ENCODE assay signal across 24 cellular contexts in the genomic region with DNA sequence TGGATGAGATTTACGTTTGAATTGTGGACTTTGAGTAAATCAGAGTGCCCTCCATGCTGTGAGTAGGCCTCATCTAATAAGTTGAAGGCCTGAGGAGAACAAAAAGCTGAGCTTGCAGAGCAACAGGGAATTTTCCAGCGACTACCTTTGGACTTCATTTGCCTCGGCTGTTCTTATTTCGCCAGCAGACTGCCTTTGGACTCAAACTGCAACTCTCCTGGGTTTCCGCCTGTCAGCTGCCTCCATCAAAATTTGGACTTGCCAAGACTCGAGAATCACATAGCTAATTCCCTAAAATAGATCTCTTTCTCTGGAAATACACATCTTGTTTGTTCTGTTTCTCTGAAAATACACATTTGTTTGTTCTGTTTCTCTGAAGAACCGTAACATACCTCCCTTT.
DNase-seq lines count a peak whose midpoint lies in the region; ATAC-seq and TF ChIP-seq lines count a peak whose summit lies in the region.
"Had no signal": no experiment of that assay in that cellular context is flagged by ENCODE, and none has a peak within 500 bp of the region (broad histone marks: within the 10 kb centered on the region; RNA-seq: fewer than 3 reads in every experiment).

No MANE protein-coding gene starts in this region.

- H4K20me1 ChIP-seq in PC-9 (ENCODE audit: insufficient read depth) = no peaks in the 10 kb centered on the region
- H4K20me1 ChIP-seq: BLaER1 had no signal

- H4K8ac ChIP-seq in mesenchymal stem cell (ENCODE audit: low read length) = no peak overlapping the region

- ATAC-seq in Right ventricle myocardium superior (ENCODE audit: poor library complexity) (peak; percentile 49), left ventricle myocardium superior (no peak)
- ATAC-seq: GM12878 had no signal

- peaks cover 4% of the 10 kb centered on the region; the same call in 1 of the 2 replicates for H3K9me2 ChIP-seq in PC-9 (ENCODE audit: insufficient read depth)

- no peak for DNase-seq in Right ventricle myocardium superior
- DNase-seq in left ventricle myocardium superior = no peak
- DNase-seq in PC-9 = no peak
- DNase-seq in mesenchymal stem cell = no peak
- no peak for DNase-seq in NCI-H2171 treated with DMSO at 0.1 percent for 48 hours (lab: John Stamatoyannopoulos, UW)
- no peak for DNase-seq in activated naive CD4-positive, alpha-beta T cell treated with anti-CD3 and anti-CD28 coated beads, Interleukin-2, amount 50 U/mL, for 16 hours
- no peak for DNase-seq in esophagus muscularis mucosa (ENCODE audit: extremely low spot score)
- DNase-seq: 8988T; ACHN; BE2C; C1 segment of cervical spinal cord; CD4-positive, alpha-beta memory T cell; CD4-positive, CD25-positive, alpha-beta regulatory T cell; CD8-positive, alpha-beta memory T cell; COR-L47; DMS 273 treated with DMSO at 0.1 percent for 48 hours; DMS153; DMS53; DMS79; DND-41; EL; GDM1 had no signal

- H2BK120ac ChIP-seq in mesenchymal stem cell (ENCODE audit: low read depth, low read length) = no peak overlapping the region

- no peak overlapping the region for H2BK12ac ChIP-seq in mesenchymal stem cell (ENCODE audit: low read length in 2 of 2)

- H3K36me3 ChIP-seq in PC-9 (ENCODE audit: low read depth) (no peaks in the 10 kb centered on the region), mesenchymal stem cell (ENCODE audit: control insufficient read depth in 1 of 2, insufficient read depth in 2 of 2, low read depth in 1 of 2, low read length in 2 of 2) (no peaks in the 10 kb centered on the region), esophagus muscularis mucosa (no peaks in the 10 kb centered on the region)
- H3K36me3 ChIP-seq: BE2C, BLaER1 had no signal

- H3K4me1 ChIP-seq in PC-9 (replicated peaks; ENCODE audit: insufficient read depth) = no peaks in the 10 kb centered on the region
- H3K4me1 ChIP-seq in mesenchymal stem cell (ENCODE audit: control insufficient read depth, insufficient read depth, low read depth, low read length) = no peaks in the 10 kb centered on the region
- H3K4me1 ChIP-seq in esophagus muscularis mucosa = no peaks in the 10 kb centered on the region
- H3K4me1 ChIP-seq: BE2C, BLaER1 had no signal

- no peak for TF ChIP-seq EP300 in esophagus muscularis mucosa (IDR thresholded peaks at IDR 0.05)

- no peak overlapping the region for H2BK5ac ChIP-seq in mesenchymal stem cell (ENCODE audit: low read depth, low read length, poor library complexity, severe bottlenecking)

- H3K4me3 ChIP-seq in PC-9 (no peak overlapping the region), mesenchymal stem cell (ENCODE audit: insufficient read depth in 1 of 2, low read depth in 1 of 2, low read length in 2 of 2) (no peak overlapping the region), esophagus muscularis mucosa (no peak overlapping the region)
- H3K4me3 ChIP-seq: BLaER1, GM12878 had no signal

- H3F3A ChIP-seq in PC-9 (ENCODE audit: insufficient read depth, low read depth) = no peaks in the 10 kb centered on the region

- H3K4me2 ChIP-seq in PC-9 = no peak overlapping the region
- H3K4me2 ChIP-seq in mesenchymal stem cell (ENCODE audit: low read length, poor library complexity, severe bottlenecking) = no peak overlapping the region
- H3K4me2 ChIP-seq: BLaER1 had no signal

- H3K27ac ChIP-seq in PC-9 (no peak overlapping the region), mesenchymal stem cell (ENCODE audit: low read length, poor library complexity, severe bottlenecking) (no peak overlapping the region), esophagus muscularis mucosa (replicated peaks in 1 of 4) (no peak overlapping the region)
- H3K27ac ChIP-seq: BLaER1 had no signal

- no TSS peak for BruUV-seq in PC-9 (replicated peaks; lab: Mats Ljungman, UMichigan)

- no peak overlapping the region for H4K91ac ChIP-seq in mesenchymal stem cell (ENCODE audit: low read length)

- no peak for TF ChIP-seq CTCF in PC-9 (conservative IDR thresholded peaks at IDR 0.05)
- TF ChIP-seq CTCF in esophagus muscularis mucosa (IDR thresholded peaks at IDR 0.05) = no peak

- CTCF ChIA-PET in PC-9 (lab: Charles Lee) = interaction anchor here (0.7 kb wide), 1 partner anchor 1902 kb away, joined by 7 read pairs; no protein-coding TSS in a partner anchor

- peak overlapping the region; percentile 27 for H2AK5ac ChIP-seq in mesenchymal stem cell (ENCODE audit: low read length, severe bottlenecking)

- 80% methylated on average over 7 of the region's 7 CpGs for WGBS in mesenchymal stem cell
- 88% methylated on average over 7 of the region's 7 CpGs for WGBS in esophagus muscularis mucosa

- POLR2A ChIA-PET in PC-9 (lab: Charles Lee; ENCODE audit: unreplicated experiment) = no interaction called here

- H3K4ac ChIP-seq in mesenchymal stem cell (ENCODE audit: low read depth in 1 of 2, low read length in 2 of 2) = no peak overlapping the region

- no peak overlapping the region for H3K18ac ChIP-seq in mesenchymal stem cell (ENCODE audit: low read depth in 1 of 2, low read length in 2 of 2)

- no peak overlapping the region for H3K9ac ChIP-seq in mesenchymal stem cell (ENCODE audit: low read length)
- H3K9ac ChIP-seq: BLaER1 had no signal

- intact Hi-C loops in Right ventricle myocardium superior (cut with DNase I) (no loop called here), left ventricle myocardium superior (cut with micrococcal nuclease) (no loop called here), PC-9 (cut with micrococcal nuclease; ENCODE audit: unreplicated experiment) (no loop called here), esophagus muscularis mucosa (cut with DNase I) (no loop called here)

- H3K27me3 ChIP-seq in PC-9 (ENCODE audit: insufficient read depth, low read depth) (no peaks in the 10 kb centered on the region), mesenchymal stem cell (ENCODE audit: control insufficient read depth in 1 of 2, insufficient read depth in 1 of 2, low read length in 2 of 2) (no peaks in the 10 kb centered on the region), esophagus muscularis mucosa (no peaks in the 10 kb centered on the region)
- H3K27me3 ChIP-seq: BE2C, BLaER1 had no signal

- no peaks in the 10 kb centered on the region for H3K79me1 ChIP-seq in mesenchymal stem cell (replicated peaks; ENCODE audit: low read length, poor library complexity, severe bottlenecking)

- no peak overlapping the region for H3K23ac ChIP-seq in mesenchymal stem cell (ENCODE audit: low read length in 2 of 2)

- no peak overlapping the region for H2BK15ac ChIP-seq in mesenchymal stem cell (ENCODE audit: low read depth, poor library complexity, severe bottlenecking)

- TF ChIP-seq POLR2A in esophagus muscularis mucosa (IDR thresholded peaks at IDR 0.05; ENCODE audit: low read depth) = no peak

- H3K14ac ChIP-seq in mesenchymal stem cell (ENCODE audit: low read length in 2 of 2) = no peak overlapping the region

- H2AFZ ChIP-seq in PC-9 (peak overlapping the region; percentile 29; the same call in 1 of the 2 replicates), mesenchymal stem cell (ENCODE audit: low read depth, low read length) (no peak overlapping the region)

- H3K9me3 ChIP-seq in PC-9 (ENCODE audit: insufficient read depth, low read depth) (peaks cover 8% of the 10 kb centered on the region; the same call in 1 of the 2 replicates), mesenchymal stem cell (ENCODE audit: control insufficient read depth, low read length) (no peaks in the 10 kb centered on the region), esophagus muscularis mucosa (no peaks in the 10 kb centered on the region)
- H3K9me3 ChIP-seq: BE2C, BLaER1 had no signal

- H3K79me2 ChIP-seq in PC-9 (ENCODE audit: low read depth) = no peaks in the 10 kb centered on the region
